Comparison of ENCODE assay signal across 15 cellular contexts in genomic region chr6:150269130-150269856, GRCh38.
DNase-seq lines count a peak whose midpoint lies in the region; ATAC-seq, FAIRE-seq and TF ChIP-seq lines count a peak whose summit lies in the region.
"Had no signal": no experiment of that assay in that cellular context is flagged by ENCODE, and none has a peak within 500 bp of the region (broad histone marks: within the 10 kb centered on the region; RNA-seq: fewer than 3 reads in every experiment).

No MANE protein-coding gene starts in this region.

- POLR2A ChIA-PET in CD8-positive, alpha-beta memory T cell (lab: Charles Lee), result no interaction called here
- POLR2A ChIA-PET in HCT116 (lab: Charles Lee) (no interaction called here), RWPE1 (lab: Yijun Ruan, JAX; ENCODE audit: low non-redundant PET) (no interaction called here)

- H3K27ac ChIP-seq in CD8-positive, alpha-beta memory T cell (ENCODE audit: low read depth, low read length), result peak overlapping the region; percentile 3
- H3K27ac ChIP-seq in HCT116 (ENCODE audit: low read depth, low read length), result peak overlapping the region; percentile 23; the same call in 1 of the 2 replicates
- H3K27ac ChIP-seq in RWPE1, result peak overlapping the region; percentile 92
- H3K27ac ChIP-seq in foreskin keratinocyte, result peak overlapping the region; percentile 99
- H3K27ac ChIP-seq: BLaER1, SJCRH30 had no signal

- no peak overlapping the region for H3K4me3 Mint-ChIP-seq in CD8-positive, alpha-beta memory T cell
- H3K4me3 Mint-ChIP-seq: IgD-negative memory B cell had no signal

- H3K4me3 ChIP-seq in CD8-positive, alpha-beta memory T cell (ENCODE audit: low read length), result no peak overlapping the region
- H3K4me3 ChIP-seq in HCT116 (replicated peaks in 1 of 2; ENCODE audit: low read depth in 1 of 2, low read length in 2 of 2), result peak overlapping the region in 1 of 2 experiments; percentile 14; a peak in 1 of 4 replicates
- H3K4me3 ChIP-seq: BLaER1, SJCRH30 had no signal

- peak overlapping the region in 1 of 8 donors; percentile 36 for H3K27ac Mint-ChIP-seq in CD8-positive, alpha-beta memory T cell
- H3K27ac Mint-ChIP-seq: IgD-negative memory B cell had no signal

- H3K4me1 ChIP-seq in CD8-positive, alpha-beta memory T cell (ENCODE audit: insufficient read depth, low read length), result peaks cover 13% of the 10 kb centered on the region
- H3K4me1 ChIP-seq in HCT116 (ENCODE audit: control insufficient read depth in 1 of 2, insufficient read depth in 2 of 2, low read length in 2 of 2), result peaks cover 19 to 62% of the 10 kb centered on the region in 2 experiments
- peaks cover 63% of the 10 kb centered on the region for H3K4me1 ChIP-seq in foreskin keratinocyte

- H3K27me3 Mint-ChIP-seq in CD8-positive, alpha-beta memory T cell, result peaks cover 0 to 4% of the 10 kb centered on the region in 2 donors

- peaks cover 0 to 3% (median 0%) of the 10 kb centered on the region in 5 donors for H3K9me3 Mint-ChIP-seq in CD8-positive, alpha-beta memory T cell
- H3K9me3 Mint-ChIP-seq: IgD-negative memory B cell had no signal

- no peaks in the 10 kb centered on the region for H4K20me1 ChIP-seq in HCT116 (ENCODE audit: insufficient read depth)
- H4K20me1 ChIP-seq: BLaER1 had no signal

- TF ChIP-seq RAD21 in HCT116 (IDR thresholded peaks at IDR 0.05; ENCODE audit: low read depth), result no peak

- no peak overlapping the region for H3K9ac ChIP-seq in HCT116 (ENCODE audit: low read length)
- H3K9ac ChIP-seq: BLaER1 had no signal

- no peak for DNase-seq in CD8-positive, alpha-beta memory T cell
- DNase-seq in HCT116 (ENCODE audit: low read depth, low spot score), result no peak
- no peak for DNase-seq in RWPE1 (ENCODE audit: low spot score)
- DNase-seq in foreskin keratinocyte, result peak in 1 of 2 donors; percentile 36
- DNase-seq in ACHN, result no peak
- DNase-seq in activated CD4-positive, alpha-beta T cell treated with anti-CD3 and anti-CD28 coated beads for 1 hour, result no peak
- no peak for DNase-seq in frontal cortex (ENCODE audit: low spot score in 2 of 2)
- DNase-seq in foreskin melanocyte, result no peak
- DNase-seq: GOT3, NCI-H1048, NCI-H187, NCI-H446, SJCRH30 had no signal

- RAD21 ChIA-PET in HCT116 (lab: Charles Lee; ENCODE audit: low non-redundant PET in 1 of 2, low total read pairs in 2 of 2, uncharacterized antibody in 2 of 2, unreplicated experiment in 2 of 2), result no interaction called here

- H3K9me3 ChIP-seq in CD8-positive, alpha-beta memory T cell (ENCODE audit: low read length), result peaks cover 4% of the 10 kb centered on the region
- no peaks in the 10 kb centered on the region for H3K9me3 ChIP-seq in HCT116 (ENCODE audit: control insufficient read depth in 1 of 2, insufficient read depth in 1 of 2, low read depth in 1 of 2, low read length in 2 of 2)
- H3K9me3 ChIP-seq: BLaER1, SJCRH30 had no signal

- BruUV-seq in HCT116 (replicated peaks; lab: Mats Ljungman, UMichigan), result no TSS peak

- intact Hi-C loops in HCT116 (cut with micrococcal nuclease), result no loop called here

- CTCF ChIA-PET in CD8-positive, alpha-beta memory T cell (lab: Charles Lee), result no interaction called here
- CTCF ChIA-PET in HCT116 (lab: Charles Lee), result no interaction called here
- CTCF ChIA-PET in RWPE1 (lab: Yijun Ruan, JAX), result interaction anchor here (0.9 to 1.4 kb wide), 2 partner anchors 8 to 66 kb away, joined by 3 to 4 read pairs; no protein-coding TSS in a partner anchor

- TF ChIP-seq CTCF in HCT116 (IDR thresholded peaks at IDR 0.05 in 2 of 3, conservative IDR thresholded peaks at IDR 0.05 in 1 of 3; ENCODE audit: borderline replicate concordance in 1 of 3, insufficient read depth in 1 of 3, low read depth in 2 of 3, low read length in 2 of 3), result no peak
- no peak for TF ChIP-seq CTCF in RWPE1 (conservative IDR thresholded peaks at IDR 0.05; ENCODE audit: low read depth)
- TF ChIP-seq CTCF in foreskin keratinocyte (conservative IDR thresholded peaks at IDR 0.05), result no peak

- FAIRE-seq in frontal cortex (lab: Jason Lieb, UNC), result no peak

- peak overlapping the region; percentile 39 for H2AFZ ChIP-seq in HCT116 (ENCODE audit: low read depth, low read length, poor library complexity, severe bottlenecking)

- H3K4me2 ChIP-seq in HCT116 (ENCODE audit: low read length), result peak overlapping the region; percentile 70
- H3K4me2 ChIP-seq: BLaER1 had no signal

- in situ Hi-C loops in ACHN (cut with HindIII; ENCODE audit: low pct_ligation_motif_present, low pct_unique_long_range_greater_than_20kb, low sequenced_read_pairs), result no loop called here

- no peaks in the 10 kb centered on the region for H3K36me3 ChIP-seq in CD8-positive, alpha-beta memory T cell (ENCODE audit: insufficient read depth, low read length)
- H3K36me3 ChIP-seq in HCT116 (ENCODE audit: control insufficient read depth in 1 of 2, insufficient read depth in 2 of 2, low read length in 2 of 2), result no peaks in the 10 kb centered on the region
- H3K36me3 ChIP-seq: BLaER1, SJCRH30 had no signal

- H3K27me3 ChIP-seq in CD8-positive, alpha-beta memory T cell (ENCODE audit: insufficient read depth, low read length, poor library complexity, severe bottlenecking), result no peaks in the 10 kb centered on the region
- no peaks in the 10 kb centered on the region for H3K27me3 ChIP-seq in HCT116 (ENCODE audit: insufficient read depth, low read length)
- H3K27me3 ChIP-seq in foreskin keratinocyte, result no peaks in the 10 kb centered on the region
- H3K27me3 ChIP-seq: BLaER1, SJCRH30 had no signal

- peaks cover 10 to 12% (median 11%) of the 10 kb centered on the region in 3 donors for H3K4me1 Mint-ChIP-seq in CD8-positive, alpha-beta memory T cell

- H3K79me2 ChIP-seq in HCT116 (ENCODE audit: insufficient read depth, low read length), result no peaks in the 10 kb centered on the region

- ATAC-seq in HCT116 (no peak), foreskin keratinocyte (no peak)

- peaks cover 0 to 4% (median 0%) of the 10 kb centered on the region in 3 donors for H3K36me3 Mint-ChIP-seq in CD8-positive, alpha-beta memory T cell
- H3K36me3 Mint-ChIP-seq: IgD-negative memory B cell had no signal

- H3K9me2 ChIP-seq in HCT116 (ENCODE audit: insufficient read depth), result no peaks in the 10 kb centered on the region

- TF ChIP-seq POLR2A in HCT116 (IDR thresholded peaks at IDR 0.05; ENCODE audit: borderline replicate concordance, extremely low read depth, insufficient read depth, insufficient read length), result no peak

TF ChIP-seq in HCT116, 20 proteins besides CTCF, POLR2A, EP300 and RAD21:
- TF ChIP-seq ATF3 (IDR thresholded peaks at IDR 0.05) (no peak), ZFX (IDR thresholded peaks at IDR 0.05) (no peak), EGR1 (IDR thresholded peaks at IDR 0.05; ENCODE audit: low read depth) (no peak), EZH2phosphoT487 (IDR thresholded peaks at IDR 0.05; ENCODE audit: borderline replicate concordance) (no peak), CBX3 (IDR thresholded peaks at IDR 0.05; ENCODE audit: low read depth) (no peak), ZNF274 (IDR thresholded peaks at IDR 0.05; ENCODE audit: low read depth, low read length) (no peak), POLR2AphosphoS5 (IDR thresholded peaks at IDR 0.05; ENCODE audit: low read depth, low read length) (no peak), MAX (IDR thresholded peaks at IDR 0.05) (no peak), SRF (IDR thresholded peaks at IDR 0.05; ENCODE audit: low read depth) (no peak), EZH2 (IDR thresholded peaks at IDR 0.05) (no peak), FOSL1 (IDR thresholded peaks at IDR 0.05; ENCODE audit: low read depth) (no peak), ELF1 (IDR thresholded peaks at IDR 0.05; ENCODE audit: borderline replicate concordance, low read depth) (no peak), TCF7L2 (IDR thresholded peaks at IDR 0.05; ENCODE audit: borderline replicate concordance, extremely low read depth, insufficient read depth, insufficient read length) (no peak), JUND (IDR thresholded peaks at IDR 0.05) (no peak), SIN3A (IDR thresholded peaks at IDR 0.05; ENCODE audit: low read depth) (no peak), SP1 (IDR thresholded peaks at IDR 0.05; ENCODE audit: low read depth) (no peak), ZBTB33 (IDR thresholded peaks at IDR 0.05; ENCODE audit: extremely low read depth, insufficient replicate concordance, low read length) (no peak)
TF ChIP-seq in HCT116: peak in this region for 0.

Comparison
In these comparisons a context has a peak if more than half of its experiments do, and no peak if none do; other contexts are left out.
1. H3K27ac ChIP-seq: peak in every context shown above with its lines; median percentile 99 in foreskin keratinocyte; 92 in RWPE1; 23 in HCT116; 3 in CD8-positive, alpha-beta memory T cell.